In the genomic region with DNA sequence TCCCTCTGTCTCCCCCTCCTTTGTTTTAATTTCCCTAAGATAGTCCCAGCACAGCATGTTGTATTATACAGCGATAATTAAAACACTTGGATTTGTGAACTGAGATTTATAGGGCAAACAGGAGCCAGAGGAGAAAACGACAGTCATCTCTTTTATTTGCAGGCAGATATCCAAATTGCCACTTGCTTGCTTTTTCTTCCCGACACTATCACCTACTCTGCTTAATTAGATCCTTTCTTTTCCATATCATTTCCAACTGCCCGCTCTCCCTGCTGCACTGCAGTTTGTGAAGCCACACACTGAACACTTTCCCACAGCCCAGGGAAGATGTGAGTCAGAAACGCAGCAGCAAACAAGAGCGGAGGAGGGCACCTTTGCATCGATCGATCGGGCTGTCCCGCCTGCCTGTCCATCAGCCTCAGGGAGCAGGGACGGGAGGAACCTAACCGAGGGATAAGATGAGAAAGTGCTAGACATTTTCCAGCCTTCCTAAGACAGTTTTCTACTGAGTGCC, we compare ENCODE assay signal across 1 cellular context.
TF ChIP-seq lines count a peak whose summit lies in the region.

No MANE protein-coding gene starts in this region.

TF ChIP-seq in GM23338, 12 proteins besides CTCF, POLR2A, EP300 and RAD21 (continued from another document):
- TF ChIP-seq, protein P1, sequence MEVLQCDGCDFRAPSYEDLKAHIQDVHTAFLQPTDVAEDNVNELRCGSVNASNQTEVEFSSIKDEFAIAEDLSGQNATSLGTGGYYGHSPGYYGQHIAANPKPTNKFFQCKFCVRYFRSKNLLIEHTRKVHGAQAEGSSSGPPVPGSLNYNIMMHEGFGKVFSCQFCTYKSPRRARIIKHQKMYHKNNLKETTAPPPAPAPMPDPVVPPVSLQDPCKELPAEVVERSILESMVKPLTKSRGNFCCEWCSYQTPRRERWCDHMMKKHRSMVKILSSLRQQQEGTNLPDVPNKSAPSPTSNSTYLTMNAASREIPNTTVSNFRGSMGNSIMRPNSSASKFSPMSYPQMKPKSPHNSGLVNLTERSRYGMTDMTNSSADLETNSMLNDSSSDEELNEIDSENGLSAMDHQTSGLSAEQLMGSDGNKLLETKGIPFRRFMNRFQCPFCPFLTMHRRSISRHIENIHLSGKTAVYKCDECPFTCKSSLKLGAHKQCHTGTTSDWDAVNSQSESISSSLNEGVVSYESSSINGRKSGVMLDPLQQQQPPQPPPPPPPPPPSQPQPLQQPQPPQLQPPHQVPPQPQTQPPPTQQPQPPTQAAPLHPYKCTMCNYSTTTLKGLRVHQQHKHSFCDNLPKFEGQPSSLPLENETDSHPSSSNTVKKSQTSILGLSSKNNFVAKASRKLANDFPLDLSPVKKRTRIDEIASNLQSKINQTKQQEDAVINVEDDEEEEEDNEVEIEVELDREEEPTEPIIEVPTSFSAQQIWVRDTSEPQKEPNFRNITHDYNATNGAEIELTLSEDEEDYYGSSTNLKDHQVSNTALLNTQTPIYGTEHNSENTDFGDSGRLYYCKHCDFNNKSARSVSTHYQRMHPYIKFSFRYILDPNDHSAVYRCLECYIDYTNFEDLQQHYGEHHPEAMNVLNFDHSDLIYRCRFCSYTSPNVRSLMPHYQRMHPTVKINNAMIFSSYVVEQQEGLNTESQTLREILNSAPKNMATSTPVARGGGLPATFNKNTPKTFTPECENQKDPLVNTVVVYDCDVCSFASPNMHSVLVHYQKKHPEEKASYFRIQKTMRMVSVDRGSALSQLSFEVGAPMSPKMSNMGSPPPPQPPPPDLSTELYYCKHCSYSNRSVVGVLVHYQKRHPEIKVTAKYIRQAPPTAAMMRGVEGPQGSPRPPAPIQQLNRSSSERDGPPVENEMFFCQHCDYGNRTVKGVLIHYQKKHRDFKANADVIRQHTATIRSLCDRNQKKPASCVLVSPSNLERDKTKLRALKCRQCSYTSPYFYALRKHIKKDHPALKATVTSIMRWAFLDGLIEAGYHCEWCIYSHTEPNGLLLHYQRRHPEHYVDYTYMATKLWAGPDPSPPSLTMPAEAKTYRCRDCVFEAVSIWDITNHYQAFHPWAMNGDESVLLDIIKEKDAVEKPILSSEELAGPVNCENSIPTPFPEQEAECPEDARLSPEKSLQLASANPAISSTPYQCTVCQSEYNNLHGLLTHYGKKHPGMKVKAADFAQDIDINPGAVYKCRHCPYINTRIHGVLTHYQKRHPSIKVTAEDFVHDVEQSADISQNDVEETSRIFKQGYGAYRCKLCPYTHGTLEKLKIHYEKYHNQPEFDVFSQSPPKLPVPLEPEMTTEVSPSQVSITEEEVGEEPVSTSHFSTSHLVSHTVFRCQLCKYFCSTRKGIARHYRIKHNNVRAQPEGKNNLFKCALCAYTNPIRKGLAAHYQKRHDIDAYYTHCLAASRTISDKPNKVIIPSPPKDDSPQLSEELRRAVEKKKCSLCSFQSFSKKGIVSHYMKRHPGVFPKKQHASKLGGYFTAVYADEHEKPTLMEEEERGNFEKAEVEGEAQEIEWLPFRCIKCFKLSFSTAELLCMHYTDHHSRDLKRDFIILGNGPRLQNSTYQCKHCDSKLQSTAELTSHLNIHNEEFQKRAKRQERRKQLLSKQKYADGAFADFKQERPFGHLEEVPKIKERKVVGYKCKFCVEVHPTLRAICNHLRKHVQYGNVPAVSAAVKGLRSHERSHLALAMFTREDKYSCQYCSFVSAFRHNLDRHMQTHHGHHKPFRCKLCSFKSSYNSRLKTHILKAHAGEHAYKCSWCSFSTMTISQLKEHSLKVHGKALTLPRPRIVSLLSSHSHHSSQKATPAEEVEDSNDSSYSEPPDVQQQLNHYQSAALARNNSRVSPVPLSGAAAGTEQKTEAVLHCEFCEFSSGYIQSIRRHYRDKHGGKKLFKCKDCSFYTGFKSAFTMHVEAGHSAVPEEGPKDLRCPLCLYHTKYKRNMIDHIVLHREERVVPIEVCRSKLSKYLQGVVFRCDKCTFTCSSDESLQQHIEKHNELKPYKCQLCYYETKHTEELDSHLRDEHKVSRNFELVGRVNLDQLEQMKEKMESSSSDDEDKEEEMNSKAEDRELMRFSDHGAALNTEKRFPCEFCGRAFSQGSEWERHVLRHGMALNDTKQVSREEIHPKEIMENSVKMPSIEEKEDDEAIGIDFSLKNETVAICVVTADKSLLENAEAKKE (CRISPR knock-in tag; IDR thresholded peaks at IDR 0.05), result no peak
- TF ChIP-seq NANOG (IDR thresholded peaks at IDR 0.05; ENCODE audit: borderline replicate concordance), result no peak
- TF ChIP-seq ZNF114 (CRISPR knock-in tag; IDR thresholded peaks at IDR 0.05), result no peak
